Comparison of ENCODE assay signal across 8 cellular contexts in genomic region chr2:201452058-201452736, GRCh38. TPM values are rescaled to one million over a fixed set of nuclear protein-coding genes. Genes with fewer than 3 reads are reported as not detected.
A peak's percentile ranks its signal among the peaks of the same experiment; 100 is the strongest.
DNase-seq lines count a peak whose midpoint lies in the region; ATAC-seq and TF ChIP-seq lines count a peak whose summit lies in the region.

No MANE protein-coding gene starts in this region.

- TF ChIP-seq POLR2A in body of pancreas (IDR thresholded peaks at IDR 0.05), result no peak

- DNase-seq in DMS53 treated with DMSO at 0.1 percent for 48 hours (lab: John Stamatoyannopoulos, UW; ENCODE audit: unreplicated experiment) (peak; percentile 38), DMS53 (lab: John Stamatoyannopoulos, UW) (no peak), body of pancreas (no peak), left colon (peak in 1 of 2 donors; percentile 36), substantia nigra (lab: John Stamatoyannopoulos, UW) (peak in 7 of 49 donors; percentile 29 to 68 (median 38))

- H3K4me1 Mint-ChIP-seq in IgD-negative memory B cell, result peaks cover 20 to 42% (median 30%) of the 10 kb centered on the region in 3 donors

- H3K9me3 ChIP-seq in body of pancreas, result no peaks in the 10 kb centered on the region

- H3K27me3 ChIP-seq in body of pancreas, result no peaks in the 10 kb centered on the region

- peak; percentile 41 for ATAC-seq in body of pancreas
- ATAC-seq in left colon, result peak; percentile 34
- no peak for ATAC-seq in GM19023 (IDR thresholded peaks at IDR 0.05; ENCODE audit: unreplicated experiment)
- ATAC-seq in GM21717 (IDR thresholded peaks at IDR 0.05; ENCODE audit: unreplicated experiment), result no peak

- peaks cover 45% of the 10 kb centered on the region for H3K4me1 ChIP-seq in body of pancreas

- H3K27me3 Mint-ChIP-seq in IgD-negative memory B cell, result no peaks in the 10 kb centered on the region

- H3K9me3 Mint-ChIP-seq in IgD-negative memory B cell, result no peaks in the 10 kb centered on the region

- H3K36me3 ChIP-seq in body of pancreas (replicated peaks in 1 of 2; ENCODE audit: insufficient read depth in 1 of 2, low read depth in 2 of 2), result no peaks in the 10 kb centered on the region

- peak overlapping the region; percentile 71 to 99 (median 96) for H3K27ac Mint-ChIP-seq in IgD-negative memory B cell

- TF ChIP-seq CTCF in body of pancreas (IDR thresholded peaks at IDR 0.05), result peak in 1 of 7 experiments; percentile 2

- intact Hi-C loops in body of pancreas (cut with DNase I), result loop anchor here (10.0 kb wide), 1 partner anchor 57 kb away; no protein-coding TSS in a partner anchor
- intact Hi-C loops in left colon (cut with DNase I, micrococcal nuclease), result no loop called here

- WGBS in body of pancreas, 2 donors, result 1 to 9% methylated on average over 19 to 45 of the region's 45 CpGs

- H3K4me3 Mint-ChIP-seq in IgD-negative memory B cell, result peak overlapping the region; percentile 86 to 100 (median 91)

- peaks cover 1% of the 10 kb centered on the region for H3K36me3 Mint-ChIP-seq in IgD-negative memory B cell

- H3K4me3 ChIP-seq in body of pancreas, result peak overlapping the region; percentile 84 to 92

- H3K27ac ChIP-seq in body of pancreas, result peak overlapping the region; percentile 87 to 91 (median 90)
- H3K27ac ChIP-seq in substantia nigra (ENCODE audit: low read depth, low read length, poor library complexity, severe bottlenecking), result peak overlapping the region; percentile 84

RNA-seq across cellular contexts. Expression of gene STRADB, which starts 0.7 kb away (rescaled TPM):
- polyA plus RNA-seq in IgD-negative memory B cell, result 40.0 TPM
- total RNA-seq in body of pancreas (10 to 100 TPM; 21.0 to 24.7 TPM), left colon (10 to 100 TPM; 47.5 to 75.9 TPM)

RNA-seq across cellular contexts. Expression of gene TRAK2, which starts 0.9 kb away (rescaled TPM):
- polyA plus RNA-seq in IgD-negative memory B cell, result 33.0 TPM
- total RNA-seq in body of pancreas, result 10 to 100 TPM; 13.8 to 24.9 TPM
- 10 to 100 TPM; 55.7 to 73.7 TPM for total RNA-seq in left colon

Comparison
In these comparisons a context has a peak if more than half of its experiments do, and no peak if none do; other contexts are left out.
1. ATAC-seq: peak in body of pancreas (single experiment) and left colon (single experiment); none in GM19023 (single experiment) and GM21717 (single experiment).